In genomic region chr10:132744839-132745238, GRCh38 we compare ENCODE assay signal across 2 cellular contexts.
TF ChIP-seq lines count a peak whose summit lies in the region.

No MANE protein-coding gene starts in this region.

TF ChIP-seq in IMR-90, 13 proteins besides CTCF, POLR2A, EP300 and RAD21:
- no peak for TF ChIP-seq SMC3 (IDR thresholded peaks at IDR 0.05; ENCODE audit: low read depth, low read length)
- TF ChIP-seq MAFK (IDR thresholded peaks at IDR 0.05; ENCODE audit: low read depth, low read length), result no peak
- no peak for TF ChIP-seq MAZ (IDR thresholded peaks at IDR 0.05; ENCODE audit: borderline replicate concordance, low read depth, low read length)
- no peak for TF ChIP-seq ELK1 (IDR thresholded peaks at IDR 0.05; ENCODE audit: borderline replicate concordance, low read depth, low read length)
- TF ChIP-seq USF2 (IDR thresholded peaks at IDR 0.05; ENCODE audit: low read depth, low read length), result no peak
- no peak for TF ChIP-seq FOS (IDR thresholded peaks at IDR 0.05; ENCODE audit: low read depth, low read length)
- TF ChIP-seq BHLHE40 (IDR thresholded peaks at IDR 0.05; ENCODE audit: low read depth, low read length), result no peak
- no peak for TF ChIP-seq RCOR1 (IDR thresholded peaks at IDR 0.05; ENCODE audit: insufficient replicate concordance, low read length)
- no peak for TF ChIP-seq CHD1 (IDR thresholded peaks at IDR 0.05; ENCODE audit: low read depth, low read length)
- no peak for TF ChIP-seq NFE2L2 (IDR thresholded peaks at IDR 0.05; ENCODE audit: low read depth, low read length)
- TF ChIP-seq MXI1 (IDR thresholded peaks at IDR 0.05; ENCODE audit: borderline replicate concordance, low read depth, low read length), result no peak
- no peak for TF ChIP-seq RFX5 (IDR thresholded peaks at IDR 0.05; ENCODE audit: low read depth, low read length)
- TF ChIP-seq CEBPB (IDR thresholded peaks at IDR 0.05; ENCODE audit: low read depth, low read length), result no peak

TF ChIP-seq in H1, 55 proteins besides CTCF, POLR2A, EP300 and RAD21:
- TF ChIP-seq TCF12 (IDR thresholded peaks at IDR 0.05; ENCODE audit: low read depth, low read length) (no peak), TEAD4 (IDR thresholded peaks at IDR 0.05; ENCODE audit: low read depth, low read length) (no peak), RXRA (IDR thresholded peaks at IDR 0.05; ENCODE audit: insufficient read depth, low read depth, low read length) (no peak), JUND (IDR thresholded peaks at IDR 0.05; ENCODE audit: low read length) (no peak)
